ENCODE assay signal across 14 cellular contexts in the genomic region with DNA sequence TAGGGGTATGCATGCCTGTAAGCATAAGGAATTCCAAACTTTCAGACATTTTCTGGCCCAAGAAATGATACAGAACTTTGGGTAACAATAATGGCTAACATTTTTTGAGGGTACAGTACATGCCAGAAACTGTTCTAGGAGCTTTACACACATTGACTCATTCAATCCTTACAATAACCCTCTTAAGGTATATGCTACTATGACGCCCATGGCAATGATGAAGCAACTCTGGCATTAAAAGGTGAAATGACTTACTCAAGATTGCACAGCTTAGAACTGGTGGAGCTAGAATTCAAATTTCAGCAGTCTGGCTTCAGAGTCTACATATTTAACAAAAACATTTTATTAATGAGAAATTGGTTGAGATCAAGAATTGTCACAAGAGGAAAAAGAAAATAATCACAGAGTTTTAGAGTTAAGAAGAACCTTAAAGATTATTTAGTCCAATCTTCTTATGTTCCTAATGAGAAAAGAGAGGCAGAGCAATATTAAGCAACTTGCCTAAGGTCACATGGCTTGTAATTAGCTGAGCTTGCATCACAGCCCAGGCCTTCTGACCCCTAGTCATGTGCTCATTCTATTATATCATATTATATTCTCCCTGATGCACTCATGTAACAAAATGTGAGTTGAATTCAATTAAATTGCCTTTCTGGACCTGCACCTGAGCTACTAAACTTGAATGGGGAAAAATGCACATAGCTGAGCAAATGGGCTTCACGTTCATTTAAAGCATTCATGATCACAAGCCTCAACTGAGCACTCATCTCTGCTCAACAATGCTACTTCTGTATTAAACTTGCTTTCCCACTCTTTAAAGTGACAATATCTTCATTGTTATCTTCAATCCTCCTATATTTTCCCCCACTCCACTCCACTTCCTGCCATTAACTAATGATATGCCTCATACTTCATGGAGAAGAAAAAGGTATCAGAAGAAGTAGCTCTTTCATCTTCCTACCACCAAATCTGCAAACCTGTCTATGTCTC.
DNase-seq lines count a peak whose midpoint lies in the region; ATAC-seq, FAIRE-seq and TF ChIP-seq lines count a peak whose summit lies in the region.
"Had no signal": no experiment of that assay in that cellular context is flagged by ENCODE, and none has a peak within 500 bp of the region (broad histone marks: within the 10 kb centered on the region; RNA-seq: fewer than 3 reads in every experiment).

No MANE protein-coding gene starts in this region.

- peak; percentile 47; the same call in 2 of the 3 replicates for ATAC-seq in K562
- peak; percentile 100 for ATAC-seq in foreskin keratinocyte
- ATAC-seq in HG03342 (IDR thresholded peaks at IDR 0.05; ENCODE audit: unreplicated experiment) = no peak
- ATAC-seq in activated T-cell treated with anti-CD3 and anti-CD28 coated beads, Interleukin-2, amount 50 U/mL, for 4 hours = no peak

- peaks cover 0 to 23% of the 10 kb centered on the region in 2 experiments; a peak in 2 of 5 replicates for H3K4me1 ChIP-seq in K562 (replicated peaks in 1 of 2; ENCODE audit: control insufficient read depth in 2 of 2, insufficient read depth in 2 of 2, low read length in 2 of 2)
- H3K4me1 ChIP-seq in foreskin keratinocyte = peaks cover 15% of the 10 kb centered on the region
- H3K4me1 ChIP-seq: BE2C had no signal

- WGBS in K562 (ENCODE audit: insufficient coverage, low coverage, missing lambda C conversion rate) = 60% methylated on average over 2 of the region's 2 CpGs

- DNase-seq in NB4 (ENCODE audit: low read depth) (peak; percentile 35), K562 (ENCODE audit: extremely low read depth in 1 of 4, low spot score in 3 of 4) (no peak), foreskin keratinocyte (peak; percentile 73 to 84), superior temporal gyrus (ENCODE audit: extremely low spot score) (peak; percentile 70)
- DNase-seq in stimulated activated CD4-positive, alpha-beta T cell treated with anti-CD3 and anti-CD28 coated beads, Interleukin-4, amount 100 ng/mL, for 4 hours = no peak
- no peak for DNase-seq in activated T-cell treated with anti-CD3 and anti-CD28 coated beads, Interleukin-2, amount 50 U/mL, for 4 hours
- DNase-seq: activated naive CD4-positive, alpha-beta T cell treated with Interleukin-2 at 50 U/mL for 16 hours; BE2C; cortex of kidney; Kasumi-1; NCI-H1436; ovary had no signal

- no peaks in the 10 kb centered on the region for H3K36me3 ChIP-seq in K562 (ENCODE audit: control insufficient read depth, insufficient read depth, low read length)
- H3K36me3 ChIP-seq: BE2C, ovary had no signal

- TF ChIP-seq EP300 in K562 (IDR thresholded peaks at IDR 0.05; ENCODE audit: low read length) = no peak; the same call in 1 of the 2 replicates

- TF ChIP-seq RAD21 in K562 (CRISPR knock-in tag; conservative IDR thresholded peaks at IDR 0.05 in 1 of 2, IDR thresholded peaks at IDR 0.05 in 1 of 2) = no peak

- no peaks in the 10 kb centered on the region for H3K79me2 ChIP-seq in K562 (ENCODE audit: control insufficient read depth, insufficient read depth, low read length)

- intact Hi-C loops in K562 (cut with micrococcal nuclease) = loop anchor here (5.0 kb wide), 1 partner anchor 73 kb away; no protein-coding TSS in a partner anchor

- no peak for TF ChIP-seq CTCF in NB4 (IDR thresholded peaks at IDR 0.05; ENCODE audit: low read depth, low read length)
- no peak for TF ChIP-seq CTCF in K562 (IDR thresholded peaks at IDR 0.05 in 2 of 3, conservative IDR thresholded peaks at IDR 0.05 in 1 of 3; ENCODE audit: insufficient read depth in 2 of 3, low read depth in 1 of 3, low read length in 3 of 3)
- TF ChIP-seq CTCF in foreskin keratinocyte (conservative IDR thresholded peaks at IDR 0.05) = no peak

- H3K9ac ChIP-seq in K562 (ENCODE audit: insufficient read depth in 1 of 2, low read depth in 2 of 2, low read length in 2 of 2) = no peak overlapping the region

- TF ChIP-seq POLR2A in NB4 (IDR thresholded peaks at IDR 0.05; ENCODE audit: extremely low read depth, insufficient read length) (no peak), K562 (conservative IDR thresholded peaks at IDR 0.05) (no peak)

- H3K27ac ChIP-seq in K562 (ENCODE audit: extremely low read depth, low read depth, low read length) (no peak overlapping the region), foreskin keratinocyte (peak overlapping the region; percentile 34)
- H3K27ac ChIP-seq: ovary had no signal

- no peaks in the 10 kb centered on the region for H3K27me3 ChIP-seq in K562 (ENCODE audit: control insufficient read depth in 2 of 2, insufficient read depth in 2 of 2, low read length in 2 of 2)
- H3K27me3 ChIP-seq in foreskin keratinocyte = no peaks in the 10 kb centered on the region
- H3K27me3 ChIP-seq: BE2C, ovary had no signal

- in situ Hi-C loops in K562 (cut with MboI) = no loop called here

- H3K9me3 Mint-ChIP-seq in activated T-cell treated with anti-CD3 and anti-CD28 coated beads, Interleukin-2, amount 50 U/mL, for 4 hours = no peaks in the 10 kb centered on the region

- H3K36me3 Mint-ChIP-seq in activated T-cell treated with anti-CD3 and anti-CD28 coated beads, Interleukin-2, amount 50 U/mL, for 4 hours (ENCODE audit: insufficient read depth) = no peaks in the 10 kb centered on the region

- H3K4me3 ChIP-seq in NB4 (ENCODE audit: low read depth, low read length) (no peak overlapping the region), K562 (no peak overlapping the region)
- H3K4me3 ChIP-seq: ovary had no signal

- peaks cover 23% of the 10 kb centered on the region for H3K4me1 Mint-ChIP-seq in activated T-cell treated with anti-CD3 and anti-CD28 coated beads, Interleukin-2, amount 50 U/mL, for 4 hours (ENCODE audit: low read depth)

- H4K20me1 ChIP-seq in K562 (replicated peaks; ENCODE audit: control insufficient read depth, insufficient read depth, low read length) = no peaks in the 10 kb centered on the region

- no peaks in the 10 kb centered on the region for H3K27me3 Mint-ChIP-seq in activated T-cell treated with anti-CD3 and anti-CD28 coated beads, Interleukin-2, amount 50 U/mL, for 4 hours (ENCODE audit: low read depth)

- no TSS peak for BruUV-seq in K562 (replicated peaks; lab: Mats Ljungman, UMichigan)

- CTCF ChIA-PET in K562 (lab: Yijun Ruan, JAX; ENCODE audit: low intra/inter-chr PET ratio) = no interaction called here

- H3K9me1 ChIP-seq in K562 (ENCODE audit: control insufficient read depth, insufficient read depth, low read length) = no peaks in the 10 kb centered on the region

- H3K4me2 ChIP-seq in K562 (ENCODE audit: insufficient read depth, low read length) = peak overlapping the region; percentile 24; the same call in 1 of the 2 replicates

- no peaks in the 10 kb centered on the region for H3K9me3 ChIP-seq in K562 (replicated peaks; ENCODE audit: control insufficient read depth, insufficient read depth, low read depth, low read length)
- H3K9me3 ChIP-seq: BE2C, ovary had no signal

- no peak overlapping the region for H2AFZ ChIP-seq in K562 (ENCODE audit: low read depth, low read length)

- H3K4me3 Mint-ChIP-seq in activated T-cell treated with anti-CD3 and anti-CD28 coated beads, Interleukin-2, amount 50 U/mL, for 4 hours = no peak overlapping the region

- no peak for FAIRE-seq in K562 (lab: Jason Lieb, UNC)
- FAIRE-seq: G401.6 had no signal

- POLR2A ChIA-PET in K562 (lab: Yijun Ruan, JAX) = interaction anchor here (1.0 kb wide), 1 partner anchor 63 kb away, joined by 3 read pairs; no protein-coding TSS in a partner anchor

TF ChIP-seq in K562, 482 proteins besides CTCF, POLR2A, EP300 and RAD21 (continues in another document):
- TF ChIP-seq RAD51 (IDR thresholded peaks at IDR 0.05; ENCODE audit: borderline replicate concordance, low read depth) = peak; percentile 31; the same call in 1 of the 2 replicates
- TF ChIP-seq CAMTA2 (CRISPR knock-in tag; conservative IDR thresholded peaks at IDR 0.05) = no peak
- TF ChIP-seq KDM2B (CRISPR knock-in tag; IDR thresholded peaks at IDR 0.05) = no peak
- TF ChIP-seq ZNF384 (IDR thresholded peaks at IDR 0.05; ENCODE audit: low read depth, low read length) = no peak
- no peak for TF ChIP-seq FOXK2 (conservative IDR thresholded peaks at IDR 0.05 in 1 of 2, IDR thresholded peaks at IDR 0.05 in 1 of 2; ENCODE audit: low read depth in 2 of 2)
- TF ChIP-seq, protein P1, sequence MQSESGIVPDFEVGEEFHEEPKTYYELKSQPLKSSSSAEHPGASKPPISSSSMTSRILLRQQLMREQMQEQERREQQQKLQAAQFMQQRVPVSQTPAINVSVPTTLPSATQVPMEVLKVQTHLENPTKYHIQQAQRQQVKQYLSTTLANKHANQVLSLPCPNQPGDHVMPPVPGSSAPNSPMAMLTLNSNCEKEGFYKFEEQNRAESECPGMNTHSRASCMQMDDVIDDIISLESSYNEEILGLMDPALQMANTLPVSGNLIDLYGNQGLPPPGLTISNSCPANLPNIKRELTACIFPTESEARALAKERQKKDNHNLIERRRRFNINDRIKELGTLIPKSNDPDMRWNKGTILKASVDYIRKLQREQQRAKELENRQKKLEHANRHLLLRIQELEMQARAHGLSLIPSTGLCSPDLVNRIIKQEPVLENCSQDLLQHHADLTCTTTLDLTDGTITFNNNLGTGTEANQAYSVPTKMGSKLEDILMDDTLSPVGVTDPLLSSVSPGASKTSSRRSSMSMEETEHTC (IDR thresholded peaks at IDR 0.05) = no peak
- TF ChIP-seq, protein P2, sequence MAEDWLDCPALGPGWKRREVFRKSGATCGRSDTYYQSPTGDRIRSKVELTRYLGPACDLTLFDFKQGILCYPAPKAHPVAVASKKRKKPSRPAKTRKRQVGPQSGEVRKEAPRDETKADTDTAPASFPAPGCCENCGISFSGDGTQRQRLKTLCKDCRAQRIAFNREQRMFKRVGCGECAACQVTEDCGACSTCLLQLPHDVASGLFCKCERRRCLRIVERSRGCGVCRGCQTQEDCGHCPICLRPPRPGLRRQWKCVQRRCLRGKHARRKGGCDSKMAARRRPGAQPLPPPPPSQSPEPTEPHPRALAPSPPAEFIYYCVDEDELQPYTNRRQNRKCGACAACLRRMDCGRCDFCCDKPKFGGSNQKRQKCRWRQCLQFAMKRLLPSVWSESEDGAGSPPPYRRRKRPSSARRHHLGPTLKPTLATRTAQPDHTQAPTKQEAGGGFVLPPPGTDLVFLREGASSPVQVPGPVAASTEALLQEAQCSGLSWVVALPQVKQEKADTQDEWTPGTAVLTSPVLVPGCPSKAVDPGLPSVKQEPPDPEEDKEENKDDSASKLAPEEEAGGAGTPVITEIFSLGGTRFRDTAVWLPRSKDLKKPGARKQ (CRISPR knock-in tag; IDR thresholded peaks at IDR 0.05) = no peak

Comparison
In these comparisons a context has a peak if more than half of its experiments do, and no peak if none do; other contexts are left out.
1. DNase-seq: peak in NB4 (single experiment), foreskin keratinocyte (2 of 2) and superior temporal gyrus (single experiment); none in K562 (0 of 4), stimulated activated CD4-positive, alpha-beta T cell treated with anti-CD3 and anti-CD28 coated beads, Interleukin-4, amount 100 ng/mL, for 4 hours (0 of 2) and activated T-cell treated with anti-CD3 and anti-CD28 coated beads, Interleukin-2, amount 50 U/mL, for 4 hours (single experiment).
2. ATAC-seq: peak in K562 (single experiment) and foreskin keratinocyte (single experiment); none in HG03342 (single experiment) and activated T-cell treated with anti-CD3 and anti-CD28 coated beads, Interleukin-2, amount 50 U/mL, for 4 hours (0 of 2).